In genomic region chr20:23629017-23629541, GRCh38 we compare ENCODE assay signal across 1 cellular context.
A peak's percentile ranks its signal among the peaks of the same experiment; 100 is the strongest.
TF ChIP-seq lines count a peak whose summit lies in the region.

No MANE protein-coding gene starts in this region.

TF ChIP-seq in HepG2, 621 proteins besides CTCF, POLR2A, EP300 and RAD21 (continued from another document and continues in another):
- TF ChIP-seq HOMEZ (CRISPR knock-in tag; IDR thresholded peaks at IDR 0.05; ENCODE audit: low read depth) (peak; percentile 82), HNF1A (IDR thresholded peaks at IDR 0.05; ENCODE audit: low read depth) (peak; percentile 30; the same call in 1 of the 2 replicates), HNF1A (CRISPR knock-in tag; IDR thresholded peaks at IDR 0.05; ENCODE audit: borderline replicate concordance) (peak; percentile 80), NR0B2 (CRISPR knock-in tag; IDR thresholded peaks at IDR 0.05) (peak; percentile 79), ZNF333 (CRISPR knock-in tag; IDR thresholded peaks at IDR 0.05; ENCODE audit: borderline replicate concordance) (no peak), FOXP4 (CRISPR knock-in tag; IDR thresholded peaks at IDR 0.05) (peak; percentile 94), MAX (IDR thresholded peaks at IDR 0.05) (peak; percentile 94), ZNF790 (CRISPR knock-in tag; IDR thresholded peaks at IDR 0.05; ENCODE audit: borderline replicate concordance) (no peak), IRF9 (CRISPR knock-in tag; IDR thresholded peaks at IDR 0.05; ENCODE audit: borderline replicate concordance) (peak; percentile 20; the same call in 1 of the 2 replicates), ERF (CRISPR knock-in tag; IDR thresholded peaks at IDR 0.05) (peak; percentile 96), PHF21A (CRISPR knock-in tag; IDR thresholded peaks at IDR 0.05) (peak; percentile 90), ZBTB40 (IDR thresholded peaks at IDR 0.05) (no peak), ZBTB40 (CRISPR knock-in tag; IDR thresholded peaks at IDR 0.05) (peak; percentile 75), ZBTB26 (CRISPR knock-in tag; IDR thresholded peaks at IDR 0.05; ENCODE audit: borderline replicate concordance) (0 out of 2 replicates have a peak, but pooled peaks have one; percentile 58), BCL3 (CRISPR knock-in tag; IDR thresholded peaks at IDR 0.05) (0 out of 2 replicates have a peak, but pooled peaks have one; percentile 52), ZNF644 (CRISPR knock-in tag; IDR thresholded peaks at IDR 0.05; ENCODE audit: low read depth) (peak; percentile 97), HOXA5 (CRISPR knock-in tag; IDR thresholded peaks at IDR 0.05) (peak; percentile 71), ZNF660 (CRISPR knock-in tag; IDR thresholded peaks at IDR 0.05; ENCODE audit: borderline replicate concordance, low read depth) (0 out of 2 replicates have a peak, but pooled peaks have one; percentile 67), ZNF564 (CRISPR knock-in tag; IDR thresholded peaks at IDR 0.05) (peak; percentile 74; the same call in 1 of the 2 replicates), CBFB (CRISPR knock-in tag; IDR thresholded peaks at IDR 0.05) (no peak), MAFK (conservative IDR thresholded peaks at IDR 0.05 in 1 of 2, IDR thresholded peaks at IDR 0.05 in 1 of 2; ENCODE audit: low read length in 2 of 2) (peak; percentile 21 to 28; a peak in 2 of 4 replicates), ZNF841 (CRISPR knock-in tag; IDR thresholded peaks at IDR 0.05; ENCODE audit: borderline replicate concordance) (no peak), PTBP1 (IDR thresholded peaks at IDR 0.05; ENCODE audit: low read depth, low read length, poor library complexity, severe bottlenecking) (no peak), HNRNPK (IDR thresholded peaks at IDR 0.05; ENCODE audit: low read depth, low read length, poor library complexity, severe bottlenecking) (no peak), ZNF557 (CRISPR knock-in tag; IDR thresholded peaks at IDR 0.05) (no peak), GLI4 (CRISPR knock-in tag; IDR thresholded peaks at IDR 0.05; ENCODE audit: borderline replicate concordance) (peak; percentile 82; the same call in 1 of the 2 replicates), ZNF577 (CRISPR knock-in tag; IDR thresholded peaks at IDR 0.05; ENCODE audit: borderline replicate concordance, low read depth) (no peak), HDAC2 (CRISPR knock-in tag; IDR thresholded peaks at IDR 0.05) (peak; percentile 82; the same call in 1 of the 2 replicates), KLF12 (CRISPR knock-in tag; IDR thresholded peaks at IDR 0.05; ENCODE audit: borderline replicate concordance) (peak; percentile 91), SOX5 (CRISPR knock-in tag; IDR thresholded peaks at IDR 0.05; ENCODE audit: borderline replicate concordance) (peak; percentile 100)
